Comparison of ENCODE assay signal across 1 cellular context in the genomic region with DNA sequence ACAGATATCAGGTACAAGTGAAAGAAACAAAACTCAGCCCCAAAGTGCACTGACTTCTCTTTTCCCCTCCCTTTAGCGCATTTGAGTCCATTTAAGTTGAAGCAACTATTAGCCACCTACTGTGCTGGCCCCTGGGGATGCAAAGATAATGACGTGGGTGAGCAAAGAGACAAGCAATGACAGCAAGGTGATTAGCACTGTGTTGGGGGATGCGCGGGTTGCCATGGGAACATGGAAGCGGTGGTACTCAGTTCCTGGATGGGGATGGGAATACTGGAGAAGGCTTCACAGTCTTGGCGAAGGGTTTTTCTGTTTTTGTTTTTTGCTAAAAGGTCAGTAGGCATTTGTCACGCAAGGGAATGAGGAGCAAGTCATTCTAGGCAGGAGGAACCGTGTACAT.
TF ChIP-seq lines count a peak whose summit lies in the region.

No MANE protein-coding gene starts in this region.

TF ChIP-seq in neural cell, 6 proteins besides CTCF, POLR2A, EP300 and RAD21:
- TF ChIP-seq, protein P1, sequence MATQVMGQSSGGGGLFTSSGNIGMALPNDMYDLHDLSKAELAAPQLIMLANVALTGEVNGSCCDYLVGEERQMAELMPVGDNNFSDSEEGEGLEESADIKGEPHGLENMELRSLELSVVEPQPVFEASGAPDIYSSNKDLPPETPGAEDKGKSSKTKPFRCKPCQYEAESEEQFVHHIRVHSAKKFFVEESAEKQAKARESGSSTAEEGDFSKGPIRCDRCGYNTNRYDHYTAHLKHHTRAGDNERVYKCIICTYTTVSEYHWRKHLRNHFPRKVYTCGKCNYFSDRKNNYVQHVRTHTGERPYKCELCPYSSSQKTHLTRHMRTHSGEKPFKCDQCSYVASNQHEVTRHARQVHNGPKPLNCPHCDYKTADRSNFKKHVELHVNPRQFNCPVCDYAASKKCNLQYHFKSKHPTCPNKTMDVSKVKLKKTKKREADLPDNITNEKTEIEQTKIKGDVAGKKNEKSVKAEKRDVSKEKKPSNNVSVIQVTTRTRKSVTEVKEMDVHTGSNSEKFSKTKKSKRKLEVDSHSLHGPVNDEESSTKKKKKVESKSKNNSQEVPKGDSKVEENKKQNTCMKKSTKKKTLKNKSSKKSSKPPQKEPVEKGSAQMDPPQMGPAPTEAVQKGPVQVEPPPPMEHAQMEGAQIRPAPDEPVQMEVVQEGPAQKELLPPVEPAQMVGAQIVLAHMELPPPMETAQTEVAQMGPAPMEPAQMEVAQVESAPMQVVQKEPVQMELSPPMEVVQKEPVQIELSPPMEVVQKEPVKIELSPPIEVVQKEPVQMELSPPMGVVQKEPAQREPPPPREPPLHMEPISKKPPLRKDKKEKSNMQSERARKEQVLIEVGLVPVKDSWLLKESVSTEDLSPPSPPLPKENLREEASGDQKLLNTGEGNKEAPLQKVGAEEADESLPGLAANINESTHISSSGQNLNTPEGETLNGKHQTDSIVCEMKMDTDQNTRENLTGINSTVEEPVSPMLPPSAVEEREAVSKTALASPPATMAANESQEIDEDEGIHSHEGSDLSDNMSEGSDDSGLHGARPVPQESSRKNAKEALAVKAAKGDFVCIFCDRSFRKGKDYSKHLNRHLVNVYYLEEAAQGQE (IDR thresholded peaks at IDR 0.05; ENCODE audit: borderline replicate concordance), result peak; percentile 92
- no peak for TF ChIP-seq TAF1 (IDR thresholded peaks at IDR 0.05; ENCODE audit: low read depth)
- TF ChIP-seq POLR2AphosphoS5 (IDR thresholded peaks at IDR 0.05), result peak; percentile 96
- peak; percentile 36 for TF ChIP-seq MXI1 (conservative IDR thresholded peaks at IDR 0.05; ENCODE audit: poor library complexity, severe bottlenecking)
- TF ChIP-seq EZH2 (IDR thresholded peaks at IDR 0.05; ENCODE audit: borderline replicate concordance, insufficient read depth, low read length, poor library complexity, severe bottlenecking), result no peak
- peak; percentile 36 for TF ChIP-seq SMC3 (conservative IDR thresholded peaks at IDR 0.05; ENCODE audit: poor library complexity)
